ENCODE assay signal across 22 cellular contexts in genomic region chr2:161650116-161651015, GRCh38. TPM values are rescaled to one million over a fixed set of nuclear protein-coding genes. Genes with fewer than 3 reads are reported as not detected.
DNase-seq lines count a peak whose midpoint lies in the region; ATAC-seq and TF ChIP-seq lines count a peak whose summit lies in the region.
"Had no signal": no experiment of that assay in that cellular context is flagged by ENCODE, and none has a peak within 500 bp of the region (broad histone marks: within the 10 kb centered on the region; RNA-seq: fewer than 3 reads in every experiment).

No MANE protein-coding gene starts in this region.

- ATAC-seq in lower lobe of right lung (peak in 1 of 2 donors; percentile 15), aorta (ENCODE audit: low FRiP score) (peak; percentile 54), GM18861 (IDR thresholded peaks at IDR 0.05; ENCODE audit: unreplicated experiment) (no peak), foreskin keratinocyte (no peak)
- ATAC-seq: Panc1 had no signal

- H3K9me3 ChIP-seq in lower lobe of right lung (no peaks in the 10 kb centered on the region), aorta (ENCODE audit: control insufficient read depth, low read length) (peaks cover 3% of the 10 kb centered on the region)

- H3K4me3 ChIP-seq in lower lobe of right lung (no peak overlapping the region), aorta (ENCODE audit: low read length in 2 of 2) (no peak overlapping the region)

- H3K27me3 ChIP-seq in lower lobe of right lung (ENCODE audit: low read depth) = no peaks in the 10 kb centered on the region
- H3K27me3 ChIP-seq in aorta (ENCODE audit: control insufficient read depth in 1 of 2, insufficient read depth in 2 of 2, low read length in 1 of 2) = no peaks in the 10 kb centered on the region
- no peaks in the 10 kb centered on the region for H3K27me3 ChIP-seq in foreskin keratinocyte

- H3K4me1 ChIP-seq in lower lobe of right lung (no peaks in the 10 kb centered on the region), aorta (ENCODE audit: control insufficient read depth in 1 of 2, insufficient read depth in 2 of 2, low read length in 2 of 2) (no peaks in the 10 kb centered on the region), foreskin keratinocyte (no peaks in the 10 kb centered on the region)

- TF ChIP-seq CTCF in lower lobe of right lung (IDR thresholded peaks at IDR 0.05) (no peak), foreskin keratinocyte (conservative IDR thresholded peaks at IDR 0.05) (no peak)

- DNase-seq in NCI-H2029 (lab: John Stamatoyannopoulos, UW) (peak; percentile 13), SHP77 treated with DMSO at 0.1 percent for 48 hours (lab: John Stamatoyannopoulos, UW) (peak; percentile 10), lower lobe of right lung (peak; percentile 26), aorta (peak in 1 of 2 donors; percentile 57), CD1c-positive myeloid dendritic cell (ENCODE audit: extremely low spot score) (no peak), foreskin keratinocyte (no peak)
- DNase-seq: CD4-positive, alpha-beta T cell; COR-L47; DMS 273 treated with DMSO at 0.1 percent for 48 hours; DMS79 treated with DMSO at 0.1 percent for 48 hours; HCEC 1CT; KG1; NCI-H1092 treated with DMSO at 0.1 percent for 48 hours; NCI-H1436 treated with DMSO at 0.1 percent for 48 hours; NCI-H1930; NCI-H345; NCI-H524 treated with DMSO at 0.1 percent for 48 hours; NCI-H82 had no signal

- intact Hi-C loops in lower lobe of right lung (cut with DNase I) = no loop called here
- intact Hi-C loops in aorta (cut with DNase I) = no loop called here

- 78 to 83% methylated on average over 19 of the region's 19 CpGs for WGBS in aorta, 2 donors

- H3K27ac ChIP-seq in lower lobe of right lung (no peak overlapping the region), aorta (ENCODE audit: low read depth in 1 of 2, low read length in 2 of 2) (no peak overlapping the region), foreskin keratinocyte (no peak overlapping the region)

- H3K36me3 ChIP-seq in lower lobe of right lung (no peaks in the 10 kb centered on the region), aorta (ENCODE audit: control insufficient read depth in 1 of 2, insufficient read depth in 2 of 2, low read length in 1 of 2) (no peaks in the 10 kb centered on the region)

RNA-seq across cellular contexts. Expression of gene SLC4A10, which starts 26.1 kb away (rescaled TPM):
- total RNA-seq in lower lobe of right lung (0.15 TPM), aorta (under 1 TPM in 1 of 2 donors, not detected in 1; 0.09 TPM), foreskin keratinocyte (not detected in 2 replicates)
- polyA plus RNA-seq in aorta (under 1 TPM in 1 of 2 donors, not detected in 1; 0.13 TPM), foreskin keratinocyte (not detected in 2 replicates)
- total RNA-seq: HT1080 had no signal
- polyA plus RNA-seq: BJ had no signal

Comparison
In these comparisons a context has a peak if more than half of its experiments do, and no peak if none do; other contexts are left out.
1. DNase-seq: peak in NCI-H2029 (single experiment), SHP77 treated with DMSO at 0.1 percent for 48 hours (single experiment) and lower lobe of right lung (single experiment); none in CD1c-positive myeloid dendritic cell (single experiment) and foreskin keratinocyte (0 of 2).